25 cellular contexts compared by ENCODE assay signal in genomic region chr18:5705393-5705792, GRCh38.
"Had no signal": no experiment of that assay in that cellular context is flagged by ENCODE, and none has a peak within 500 bp of the region (broad histone marks: within the 10 kb centered on the region; RNA-seq: fewer than 3 reads in every experiment).

No MANE protein-coding gene starts in this region.

- H2AFZ ChIP-seq: neural progenitor cell had no signal

- FAIRE-seq: pancreas had no signal

- H3K36me3 ChIP-seq: neural progenitor cell, neutrophil, pancreas, prostate gland, spleen, suprapubic skin, tibial artery, transverse colon, upper lobe of left lung, uterus had no signal

- H3K27me3 ChIP-seq: neural progenitor cell, neutrophil, suprapubic skin, testis, tibial artery, transverse colon, upper lobe of left lung, uterus had no signal

- DNase-seq: naive thymus-derived CD4-positive, alpha-beta T cell; natural killer cell; nucleus accumbens; pancreas; right cardiac atrium; spleen; stimulated activated CD4-positive, alpha-beta T cell treated with anti-CD3 and anti-CD28 coated beads, Interleukin-12 subunit alpha, Interleukin-12 subunit beta, amount 100 ng/mL, for 4 hours; stimulated activated CD4-positive, alpha-beta T cell treated with anti-CD3 and anti-CD28 coated beads, Interleukin-1b, Interleukin-23, amount 100 ng/mL, for 48 hours; stimulated activated CD4-positive, alpha-beta T cell treated with anti-CD3 and anti-CD28 coated beads, Interleukin-4, amount 100 ng/mL, for 1 hour; stimulated activated CD4-positive, alpha-beta T cell treated with anti-CD3 and anti-CD28 coated beads, Interleukin-4, amount 100 ng/mL, for 4 hours; stimulated activated CD8-positive, alpha-beta memory T cell treated with anti-CD3 and anti-CD28 coated beads, Interleukin-4, amount 100 ng/mL, for 48 hours; stimulated activated naive CD4-positive, alpha-beta T cell; stimulated activated naive CD8-positive, alpha-beta T cell treated with anti-CD3 and anti-CD28 coated beads, Interleukin-15, amount 100 ng/mL, for 72 hours; stimulated activated naive CD8-positive, alpha-beta T cell treated with anti-CD3 and anti-CD28 coated beads, Interleukin-15, Interleukin-2, amounts not matched to agents 100 U/mL and 50 U/mL, for 24 hours; testis; tibial artery; transverse colon; uterus had no signal

- H3K4me2 ChIP-seq: neural progenitor cell, smooth muscle cell had no signal

- H3K27ac ChIP-seq: neural progenitor cell, neutrophil, pancreas, prostate gland, skin epidermis, spleen, suprapubic skin, testis, tibial artery, transverse colon, upper lobe of left lung, uterus had no signal

- H3K4me3 ChIP-seq: neural progenitor cell, pancreas, prostate gland, skin epidermis, smooth muscle cell, spleen, suprapubic skin, testis, tibial artery, transverse colon, upper lobe of left lung, uterus had no signal

- H3K9ac ChIP-seq: neural progenitor cell had no signal

- H3K9me3 ChIP-seq: neutrophil, pancreas, prostate gland, spleen, suprapubic skin, testis, tibial artery, transverse colon, upper lobe of left lung, uterus had no signal

- H3K4me1 ChIP-seq: neural progenitor cell, pancreas, prostate gland, spleen, suprapubic skin, testis, tibial artery, transverse colon, upper lobe of left lung, uterus had no signal
